Comparison of ENCODE assay signal across 5 cellular contexts in the genomic region with DNA sequence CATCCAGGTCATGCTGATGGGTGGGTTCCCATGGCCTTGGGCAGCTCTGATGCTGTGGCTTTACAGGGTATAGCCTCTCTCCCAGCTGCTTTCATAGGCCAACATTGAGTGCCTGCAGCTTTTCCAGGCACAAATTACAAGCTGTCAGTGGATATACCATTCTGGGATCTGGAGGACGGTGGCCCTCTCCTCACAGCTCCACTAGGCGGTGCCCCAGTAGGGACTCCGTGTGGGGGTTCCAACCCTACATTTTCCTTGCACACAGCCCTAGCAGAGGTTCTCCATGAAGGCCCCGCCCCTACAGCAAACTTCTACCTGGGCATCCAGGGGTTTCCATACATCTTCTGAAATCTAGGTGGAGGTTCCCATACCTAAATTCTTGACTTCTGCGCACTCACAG.
"Had no signal": no experiment of that assay in that cellular context is flagged by ENCODE, and none has a peak within 500 bp of the region (broad histone marks: within the 10 kb centered on the region; RNA-seq: fewer than 3 reads in every experiment).

No MANE protein-coding gene starts in this region.

- H3K4me1 Mint-ChIP-seq: IgD-negative memory B cell had no signal

- H3K27me3 Mint-ChIP-seq: IgD-negative memory B cell had no signal

- H3K4me3 ChIP-seq: K562 had no signal

- H3K27ac Mint-ChIP-seq: IgD-negative memory B cell had no signal

- H3K4me3 Mint-ChIP-seq: IgD-negative memory B cell had no signal

- H3K27ac ChIP-seq: HL-60 had no signal

- DNase-seq: IMR-90, KBM-7 had no signal
